In genomic region chr7:151769189-151769821, GRCh38 we compare ENCODE assay signal across 12 cellular contexts.
DNase-seq lines count a peak whose midpoint lies in the region; ATAC-seq, FAIRE-seq and TF ChIP-seq lines count a peak whose summit lies in the region.
"Had no signal": no experiment of that assay in that cellular context is flagged by ENCODE, and none has a peak within 500 bp of the region (broad histone marks: within the 10 kb centered on the region; RNA-seq: fewer than 3 reads in every experiment).

No MANE protein-coding gene starts in this region.

- H3K9ac ChIP-seq in DND-41 (ENCODE audit: low read depth, low read length) = peak overlapping the region; percentile 47

- peak overlapping the region in 1 of 2 experiments; percentile 43; a peak in 2 of 4 replicates for H3K4me3 ChIP-seq in DND-41 (ENCODE audit: low read depth in 1 of 2, low read length in 2 of 2)
- H3K4me3 ChIP-seq: dorsolateral prefrontal cortex had no signal

- DNase-seq in DND-41 (peak; percentile 86), H54 (ENCODE audit: insufficient read length, low spot score) (no peak), MCF 10A (ENCODE audit: unreplicated experiment) (no peak), DMS153 treated with DMSO at 0.1 percent for 48 hours (lab: John Stamatoyannopoulos, UW; ENCODE audit: unreplicated experiment) (no peak), putamen (ENCODE audit: low spot score) (no peak)
- peak; percentile 40 for DNase-seq in activated CD4-positive, alpha-beta memory T cell treated with anti-CD3 and anti-CD28 coated beads, Interleukin-2, amount 10 ng/mL, durations not matched to agents 7 days and 5 days
- peak; percentile 14 to 37 (median 19) for DNase-seq in effector memory CD8-positive, alpha-beta T cell
- DNase-seq: C1 segment of cervical spinal cord had no signal

- peak overlapping the region; percentile 84 for H3K27ac Mint-ChIP-seq in activated CD4-positive, alpha-beta memory T cell treated with anti-CD3 and anti-CD28 coated beads, Interleukin-2, amount 10 ng/mL, durations not matched to agents 7 days and 5 days
- peak overlapping the region; percentile 80 to 92 for H3K27ac Mint-ChIP-seq in effector memory CD8-positive, alpha-beta T cell
- H3K27ac Mint-ChIP-seq in MCF 10A (ENCODE audit: low read depth, unreplicated experiment) = no peak overlapping the region

- H3K4me1 Mint-ChIP-seq in activated CD4-positive, alpha-beta memory T cell treated with anti-CD3 and anti-CD28 coated beads, Interleukin-2, amount 10 ng/mL, durations not matched to agents 7 days and 5 days = peaks cover 34% of the 10 kb centered on the region
- peaks cover 27 to 32% of the 10 kb centered on the region in 2 donors for H3K4me1 Mint-ChIP-seq in effector memory CD8-positive, alpha-beta T cell (ENCODE audit: low read depth in 2 of 2)
- H3K4me1 Mint-ChIP-seq in MCF 10A (ENCODE audit: insufficient read depth, unreplicated experiment) = peaks cover 5% of the 10 kb centered on the region
- H3K4me1 Mint-ChIP-seq: neural crest cell had no signal

- H3K36me3 ChIP-seq in DND-41 (ENCODE audit: insufficient read depth, low read length) = no peaks in the 10 kb centered on the region

- no peaks in the 10 kb centered on the region for H3K79me2 ChIP-seq in DND-41 (ENCODE audit: insufficient read depth, low read length)

- no peaks in the 10 kb centered on the region for H3K27me3 Mint-ChIP-seq in activated CD4-positive, alpha-beta memory T cell treated with anti-CD3 and anti-CD28 coated beads, Interleukin-2, amount 10 ng/mL, durations not matched to agents 7 days and 5 days
- H3K27me3 Mint-ChIP-seq in effector memory CD8-positive, alpha-beta T cell = no peaks in the 10 kb centered on the region
- H3K27me3 Mint-ChIP-seq in MCF 10A (ENCODE audit: insufficient read depth, unreplicated experiment) = peaks cover 14% of the 10 kb centered on the region

- POLR2A ChIA-PET in activated CD4-positive, alpha-beta memory T cell treated with anti-CD3 and anti-CD28 coated beads, Interleukin-2, amount 10 ng/mL, durations not matched to agents 7 days and 5 days (lab: Charles Lee) = interaction anchor here (0.7 to 2.3 kb wide), 4 partner anchors 9 to 375 kb away, joined by 3 to 6 read pairs (median 4); partner anchors contain the start of gene PRKAG2
- POLR2A ChIA-PET in MCF 10A (lab: Yijun Ruan, JAX) = no interaction called here

- H3K4me1 ChIP-seq in DND-41 (ENCODE audit: insufficient read depth, low read length) = peaks cover 27% of the 10 kb centered on the region

- H3K9me3 ChIP-seq in DND-41 (ENCODE audit: insufficient read depth, low read length, severe bottlenecking) = no peaks in the 10 kb centered on the region

- H3K27me3 ChIP-seq in DND-41 (ENCODE audit: insufficient read depth, low read length, poor library complexity) = peaks cover 3% of the 10 kb centered on the region
- H3K27me3 ChIP-seq: dorsolateral prefrontal cortex had no signal

- H3K36me3 Mint-ChIP-seq in activated CD4-positive, alpha-beta memory T cell treated with anti-CD3 and anti-CD28 coated beads, Interleukin-2, amount 10 ng/mL, durations not matched to agents 7 days and 5 days (ENCODE audit: low read depth) = no peaks in the 10 kb centered on the region
- H3K36me3 Mint-ChIP-seq in effector memory CD8-positive, alpha-beta T cell (ENCODE audit: insufficient read depth) = peaks cover 5% of the 10 kb centered on the region
- H3K36me3 Mint-ChIP-seq in MCF 10A (ENCODE audit: insufficient read depth, unreplicated experiment) = no peaks in the 10 kb centered on the region

- H4K20me1 ChIP-seq in DND-41 (ENCODE audit: insufficient read depth, low read length) = no peaks in the 10 kb centered on the region

- H3K4me3 Mint-ChIP-seq in activated CD4-positive, alpha-beta memory T cell treated with anti-CD3 and anti-CD28 coated beads, Interleukin-2, amount 10 ng/mL, durations not matched to agents 7 days and 5 days = peak overlapping the region; percentile 3
- peak overlapping the region; percentile 67 to 79 for H3K4me3 Mint-ChIP-seq in effector memory CD8-positive, alpha-beta T cell
- no peak overlapping the region for H3K4me3 Mint-ChIP-seq in MCF 10A (ENCODE audit: unreplicated experiment)
- H3K4me3 Mint-ChIP-seq: neural crest cell had no signal

- H3K27ac ChIP-seq in DND-41 (ENCODE audit: low read length) = peak overlapping the region; percentile 81

- peaks cover 5% of the 10 kb centered on the region for H3K9me3 Mint-ChIP-seq in activated CD4-positive, alpha-beta memory T cell treated with anti-CD3 and anti-CD28 coated beads, Interleukin-2, amount 10 ng/mL, durations not matched to agents 7 days and 5 days
- no peaks in the 10 kb centered on the region for H3K9me3 Mint-ChIP-seq in effector memory CD8-positive, alpha-beta T cell
- no peaks in the 10 kb centered on the region for H3K9me3 Mint-ChIP-seq in MCF 10A (ENCODE audit: unreplicated experiment)
- H3K9me3 Mint-ChIP-seq: neural crest cell had no signal

- no TSS peak for BruUV-seq in MCF 10A (replicated peaks; lab: Mats Ljungman, UMichigan)

- ATAC-seq in DND-41 (ENCODE audit: insufficient read depth, low read depth) (peak; percentile 98), HG02610 (IDR thresholded peaks at IDR 0.05; ENCODE audit: unreplicated experiment) (peak; percentile 91)
- ATAC-seq in effector memory CD8-positive, alpha-beta T cell (replicated peaks) = peak; percentile 90

- TF ChIP-seq CTCF in DND-41 (IDR thresholded peaks at IDR 0.05; ENCODE audit: borderline replicate concordance, extremely low read depth, low read length, poor library complexity, severe bottlenecking) (peak; percentile 11), MCF 10A (IDR thresholded peaks at IDR 0.05; ENCODE audit: unreplicated experiment) (no peak)

- CTCF ChIA-PET in activated CD4-positive, alpha-beta memory T cell treated with anti-CD3 and anti-CD28 coated beads, Interleukin-2, amount 10 ng/mL, durations not matched to agents 7 days and 5 days (lab: Charles Lee) = interaction anchor here (0.9 to 4.7 kb wide), 2 partner anchors 11 to 13 kb away, joined by 3 to 32 read pairs; no protein-coding TSS in a partner anchor
- CTCF ChIA-PET in MCF 10A (lab: Yijun Ruan, JAX) = interaction anchor here (0.6 to 4.6 kb wide), 5 partner anchors 9 to 321 kb away, joined by 3 to 31 read pairs (median 3); no protein-coding TSS in a partner anchor

- H3K4me2 ChIP-seq in DND-41 (ENCODE audit: insufficient read depth, low read length) = peak overlapping the region; percentile 58

- no peak for TF ChIP-seq POLR2A in H54 (IDR thresholded peaks at IDR 0.05; ENCODE audit: low read depth, low read length)

- H2AFZ ChIP-seq in DND-41 (ENCODE audit: low read depth, low read length) = peak overlapping the region; percentile 49

- no peak for FAIRE-seq in H54 (lab: Jason Lieb, UNC)
- FAIRE-seq: GM18507 had no signal

- intact Hi-C loops in MCF 10A (cut with micrococcal nuclease) = no loop called here

Comparison
In these comparisons a context has a peak if more than half of its experiments do, and no peak if none do; other contexts are left out.
1. DNase-seq: peak in DND-41 (single experiment), activated CD4-positive, alpha-beta memory T cell treated with anti-CD3 and anti-CD28 coated beads, Interleukin-2, amount 10 ng/mL, durations not matched to agents 7 days and 5 days (single experiment) and effector memory CD8-positive, alpha-beta T cell (3 of 3); none in H54 (single experiment), MCF 10A (single experiment), DMS153 treated with DMSO at 0.1 percent for 48 hours (single experiment) and putamen (single experiment).
2. Peak in every context shown above with its lines, with median percentiles within 50 percentile points of each other: ATAC-seq.